In the genomic region with DNA sequence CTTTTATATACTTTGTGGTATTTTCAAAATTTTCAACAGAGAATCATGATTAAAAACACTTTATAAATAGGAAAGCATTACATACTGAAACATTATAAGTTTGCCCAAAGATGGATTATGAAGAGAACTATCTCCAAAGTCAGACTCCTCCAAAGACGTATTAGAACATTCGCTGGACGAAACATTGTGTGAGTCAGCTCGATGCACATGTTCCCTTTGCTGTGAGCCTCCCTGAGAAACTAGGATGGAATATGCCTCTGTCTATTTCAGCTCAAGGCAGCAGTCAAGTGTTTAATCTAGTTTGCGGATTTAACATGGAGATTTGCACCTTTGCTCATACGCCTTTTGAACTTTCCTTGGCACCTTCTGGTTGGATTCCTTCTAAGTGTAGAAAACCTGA, we compare ENCODE assay signal across 4 cellular contexts.
"Had no signal": no experiment of that assay in that cellular context is flagged by ENCODE, and none has a peak within 500 bp of the region (broad histone marks: within the 10 kb centered on the region; RNA-seq: fewer than 3 reads in every experiment).

No MANE protein-coding gene starts in this region.

- H2AFZ ChIP-seq: GM23338 had no signal

- H3K4me3 ChIP-seq: GM23338 had no signal

- ATAC-seq: GM23338 had no signal

- H3K4me2 ChIP-seq: GM23338 had no signal

- DNase-seq: H9, HCEC 1CT, KBM-7 had no signal
